Comparison of ENCODE assay signal across 1 cellular context in genomic region chr17:41009936-41010335, GRCh38.
TF ChIP-seq lines count a peak whose summit lies in the region.

No MANE protein-coding gene starts in this region.

TF ChIP-seq in A549, 52 proteins besides CTCF, POLR2A, EP300 and RAD21 (continued from another document):
- no peak for TF ChIP-seq NR3C1 (IDR thresholded peaks at IDR 0.05)
- TF ChIP-seq CBX2 (IDR thresholded peaks at IDR 0.05; ENCODE audit: borderline replicate concordance, low read depth), result no peak
- no peak for TF ChIP-seq HOXB5 (CRISPR knock-in tag; IDR thresholded peaks at IDR 0.05)
- TF ChIP-seq CHD2 (IDR thresholded peaks at IDR 0.05; ENCODE audit: low read length, partially characterized antibody), result no peak
- TF ChIP-seq FOXS1 (CRISPR knock-in tag; IDR thresholded peaks at IDR 0.05), result no peak
- no peak for TF ChIP-seq RARB (CRISPR knock-in tag; IDR thresholded peaks at IDR 0.05)
- TF ChIP-seq CBX8 (IDR thresholded peaks at IDR 0.05), result no peak
- no peak for TF ChIP-seq E2F6 (IDR thresholded peaks at IDR 0.05; ENCODE audit: borderline replicate concordance, low read depth)
- TF ChIP-seq HES2 (IDR thresholded peaks at IDR 0.05), result no peak
- TF ChIP-seq RCOR1 (IDR thresholded peaks at IDR 0.05; ENCODE audit: low read depth, low read length), result no peak
- no peak for TF ChIP-seq RFX5 (IDR thresholded peaks at IDR 0.05)
- TF ChIP-seq EHF (CRISPR knock-in tag; IDR thresholded peaks at IDR 0.05), result no peak
TF ChIP-seq in A549: peak in this region for 0.
